ENCODE assay signal across 8 cellular contexts in the genomic region with DNA sequence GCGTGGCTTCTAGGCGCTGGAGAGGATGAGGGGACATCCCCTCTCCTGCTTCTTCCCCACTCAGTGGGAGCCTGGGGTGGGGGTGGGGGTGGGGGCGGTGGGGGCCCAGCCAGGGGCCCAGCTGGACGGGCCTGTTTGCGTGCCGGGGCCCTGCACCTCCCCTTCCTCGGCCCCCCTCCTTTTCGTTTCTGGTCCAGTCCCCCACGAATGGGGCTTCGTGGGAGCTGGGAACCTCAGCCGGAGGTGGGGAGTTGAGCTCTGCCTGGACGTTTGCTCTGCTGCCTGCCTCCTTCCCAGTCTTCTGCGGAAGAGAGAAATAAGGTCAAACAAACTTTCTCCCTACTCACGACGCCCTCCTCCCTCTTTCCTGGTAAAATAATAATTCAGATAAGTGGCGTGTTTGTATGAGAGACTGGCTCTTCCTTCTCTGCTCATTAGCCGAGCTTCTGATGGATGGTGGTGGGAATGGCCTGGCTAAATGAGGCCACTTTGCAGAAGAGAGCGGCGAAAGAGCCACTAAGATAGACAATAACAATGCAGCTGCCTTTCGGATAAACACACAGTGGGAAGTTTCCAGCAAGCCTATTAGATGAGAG. TPM values are rescaled to one million over a fixed set of nuclear protein-coding genes. Genes with fewer than 3 reads are reported as not detected.
DNase-seq lines count a peak whose midpoint lies in the region; ATAC-seq lines count a peak whose summit lies in the region.

No MANE protein-coding gene starts in this region.

- peak overlapping the region; percentile 75 to 92 (median 87) for H3K4me2 ChIP-seq in BLaER1 treated with 17β-estradiol and CSF1 and Interleukin-3, amounts not matched to agents 10 nM and 100 nM

- H3K36me3 ChIP-seq in BLaER1 treated with 17β-estradiol and CSF1 and Interleukin-3, amounts not matched to agents 10 nM and 100 nM: peaks cover 17 to 36% (median 25%) of the 10 kb centered on the region in 11 experiments; a peak in 21 of 22 replicates

- H3K4me3 ChIP-seq in BLaER1 treated with 17β-estradiol and CSF1 and Interleukin-3, amounts not matched to agents 10 nM and 100 nM: peak overlapping the region; percentile 58 to 76 (median 68)

- peak overlapping the region; percentile 79 to 90 (median 86) for H3K9ac ChIP-seq in BLaER1 treated with 17β-estradiol and CSF1 and Interleukin-3, amounts not matched to agents 10 nM and 100 nM

- intact Hi-C loops in activated T-helper 2 cell treated with anti-CD3 and anti-CD28 coated beads, Interferon-gamma antibody, Interleukin-2, Interleukin-4, amounts not matched to agents 10 μg/mL and 5 μg/mL and 100 μg/mL, durations not matched to agents 14 hours and 24 hours and 36 hours (cut with micrococcal nuclease): loop anchor here (5.0 kb wide), 2 partner anchors 48 to 207 kb away; a partner anchor contains a TSS

- peaks cover 22% of the 10 kb centered on the region for H3K4me1 Mint-ChIP-seq in activated T-helper 2 cell treated with anti-CD3 and anti-CD28 coated beads, Interferon-gamma antibody, Interleukin-2, Interleukin-4, amounts not matched to agents 10 μg/mL and 5 μg/mL and 100 μg/mL, durations not matched to agents 14 hours and 24 hours and 36 hours (ENCODE audit: low read depth)

- H3K27ac ChIP-seq in BLaER1 treated with 17β-estradiol and CSF1 and Interleukin-3, amounts not matched to agents 10 nM and 100 nM: peak overlapping the region; percentile 74 to 91 (median 81); a peak in 20 of 22 replicates

- DNase-seq in NCI-H2029 (lab: John Stamatoyannopoulos, UW) (peak; percentile 3), globus pallidus (ENCODE audit: low spot score) (peak; percentile 41), nucleus accumbens (lab: John Stamatoyannopoulos, UW) (peak in 32 of 56 donors; percentile 5 to 69 (median 23))
- DNase-seq in activated T-helper 2 cell treated with anti-CD3 and anti-CD28 coated beads, Interferon-gamma antibody, Interleukin-2, Interleukin-4, amounts not matched to agents 10 μg/mL and 5 μg/mL and 100 μg/mL, durations not matched to agents 14 hours and 24 hours and 36 hours (ENCODE audit: low spot score): no peak

- peak overlapping the region; percentile 98 for H3K27ac Mint-ChIP-seq in activated T-helper 2 cell treated with anti-CD3 and anti-CD28 coated beads, Interferon-gamma antibody, Interleukin-2, Interleukin-4, amounts not matched to agents 10 μg/mL and 5 μg/mL and 100 μg/mL, durations not matched to agents 14 hours and 24 hours and 36 hours

- H3K36me3 Mint-ChIP-seq in activated T-helper 2 cell treated with anti-CD3 and anti-CD28 coated beads, Interferon-gamma antibody, Interleukin-2, Interleukin-4, amounts not matched to agents 10 μg/mL and 5 μg/mL and 100 μg/mL, durations not matched to agents 14 hours and 24 hours and 36 hours (ENCODE audit: low read depth): peaks cover 18% of the 10 kb centered on the region

- H3K9me3 Mint-ChIP-seq in activated T-helper 2 cell treated with anti-CD3 and anti-CD28 coated beads, Interferon-gamma antibody, Interleukin-2, Interleukin-4, amounts not matched to agents 10 μg/mL and 5 μg/mL and 100 μg/mL, durations not matched to agents 14 hours and 24 hours and 36 hours: no peaks in the 10 kb centered on the region

- H3K9me3 ChIP-seq in BLaER1 treated with 17β-estradiol and CSF1 and Interleukin-3, amounts not matched to agents 10 nM and 100 nM (replicated peaks in 1 of 11): peaks cover 0 to 1% (median 0%) of the 10 kb centered on the region in 11 experiments; a peak in 2 of 22 replicates

- H3K27me3 Mint-ChIP-seq in activated T-helper 2 cell treated with anti-CD3 and anti-CD28 coated beads, Interferon-gamma antibody, Interleukin-2, Interleukin-4, amounts not matched to agents 10 μg/mL and 5 μg/mL and 100 μg/mL, durations not matched to agents 14 hours and 24 hours and 36 hours (ENCODE audit: low read depth): no peaks in the 10 kb centered on the region

- H4K20me1 ChIP-seq in BLaER1 treated with 17β-estradiol and CSF1 and Interleukin-3, amounts not matched to agents 10 nM and 100 nM: no peaks in the 10 kb centered on the region

- no peaks in the 10 kb centered on the region for H3K27me3 ChIP-seq in BLaER1 treated with 17β-estradiol and CSF1 and Interleukin-3, amounts not matched to agents 10 nM and 100 nM

- H3K4me3 Mint-ChIP-seq in activated T-helper 2 cell treated with anti-CD3 and anti-CD28 coated beads, Interferon-gamma antibody, Interleukin-2, Interleukin-4, amounts not matched to agents 10 μg/mL and 5 μg/mL and 100 μg/mL, durations not matched to agents 14 hours and 24 hours and 36 hours (ENCODE audit: low read depth): peak overlapping the region; percentile 98

- peaks cover 11 to 38% (median 33%) of the 10 kb centered on the region in 10 experiments for H3K4me1 ChIP-seq in BLaER1 treated with 17β-estradiol and CSF1 and Interleukin-3, amounts not matched to agents 10 nM and 100 nM

- ATAC-seq in GM19397 (IDR thresholded peaks at IDR 0.05; ENCODE audit: unreplicated experiment) (peak; percentile 0), HG03139 (IDR thresholded peaks at IDR 0.05; ENCODE audit: unreplicated experiment) (no peak), GM21825 (IDR thresholded peaks at IDR 0.05; ENCODE audit: unreplicated experiment) (no peak)

RNA-seq across cellular contexts. Expression of a gene that starts 0.8 kb away (rescaled TPM):
- 39.7 and 39.8 TPM in 2 replicates for total RNA-seq in activated T-helper 2 cell treated with anti-CD3 and anti-CD28 coated beads, Interferon-gamma antibody, Interleukin-2, Interleukin-4, amounts not matched to agents 10 μg/mL and 5 μg/mL and 100 μg/mL, durations not matched to agents 14 hours and 24 hours and 36 hours
